20 cellular contexts compared by ENCODE assay signal in the genomic region with DNA sequence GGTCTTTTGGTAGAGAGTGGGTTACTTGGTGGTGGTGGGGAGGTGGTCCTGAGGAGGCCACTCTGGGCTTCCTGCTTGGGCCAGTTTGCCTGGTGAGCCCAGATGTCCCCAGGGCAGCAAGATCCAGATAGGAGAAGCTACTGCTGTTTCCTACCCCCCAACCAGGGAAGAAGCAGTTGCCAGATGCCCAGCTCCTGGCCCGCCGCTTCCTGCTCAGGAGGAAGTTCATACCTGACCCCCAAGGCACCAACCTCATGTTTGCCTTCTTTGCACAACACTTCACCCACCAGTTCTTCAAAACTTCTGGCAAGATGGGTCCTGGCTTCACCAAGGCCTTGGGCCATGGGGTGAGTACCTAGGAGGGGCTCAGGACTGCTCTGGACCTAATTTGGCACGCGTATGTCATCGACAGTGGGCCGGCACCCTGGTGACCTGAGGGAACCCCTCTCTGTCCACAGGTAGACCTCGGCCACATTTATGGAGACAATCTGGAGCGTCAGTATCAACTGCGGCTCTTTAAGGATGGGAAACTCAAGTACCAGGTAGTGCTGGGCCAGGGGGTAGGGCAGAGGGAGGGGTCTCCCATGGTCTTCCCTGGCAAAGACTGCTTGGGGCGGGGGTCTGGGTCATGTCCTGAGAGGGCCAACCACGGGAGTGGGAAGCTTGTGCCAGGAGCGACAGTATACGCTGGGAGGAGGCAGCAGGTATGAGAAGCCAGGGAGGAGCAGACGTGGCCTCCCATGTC. TPM values are rescaled to one million over a fixed set of nuclear protein-coding genes. Genes with fewer than 3 reads are reported as not detected.
DNase-seq lines count a peak whose midpoint lies in the region; ATAC-seq and TF ChIP-seq lines count a peak whose summit lies in the region.
"Had no signal": no experiment of that assay in that cellular context is flagged by ENCODE, and none has a peak within 500 bp of the region (broad histone marks: within the 10 kb centered on the region; RNA-seq: fewer than 3 reads in every experiment).

No MANE protein-coding gene starts in this region.

- no peak overlapping the region for H3K4me3 ChIP-seq in upper lobe of left lung
- H3K4me3 ChIP-seq: A549; BLaER1 treated with 17β-estradiol and CSF1 and Interleukin-3, amounts not matched to agents 10 nM and 100 nM had no signal

- peaks cover 0 to 8% (median 5%) of the 10 kb centered on the region in 4 donors for H3K9me3 ChIP-seq in upper lobe of left lung

- DNase-seq in activated CD8-positive, alpha-beta memory T cell treated with anti-CD3 and anti-CD28 coated beads, Interleukin-2, amount 50 U/mL, for 48 hours: peak; percentile 20
- DNase-seq in activated CD8-positive, alpha-beta memory T cell treated with anti-CD3 and anti-CD28 coated beads for 24 hours: no peak
- peak; percentile 64 for DNase-seq in chondrocyte (ENCODE audit: low spot score)
- peak; percentile 61 for DNase-seq in posterior vena cava (ENCODE audit: low spot score)
- DNase-seq in upper lobe of left lung: no peak
- no peak for DNase-seq in islet precursor cell
- no peak for DNase-seq in activated CD4-positive, alpha-beta memory T cell treated with anti-CD3 and anti-CD28 coated beads for 36 hours
- DNase-seq: AML-193; Caco-2; Calu3; CD4-positive, alpha-beta T cell; CD8-positive, alpha-beta T cell; DMS79 treated with DMSO at 0.1 percent for 48 hours; GF-D8 had no signal

- no peak for TF ChIP-seq EP300 in upper lobe of left lung (IDR thresholded peaks at IDR 0.05)

- CTCF ChIA-PET in activated CD4-positive, alpha-beta memory T cell treated with anti-CD3 and anti-CD28 coated beads for 36 hours (lab: Charles Lee): no interaction called here

- POLR2A ChIA-PET in activated CD4-positive, alpha-beta memory T cell treated with anti-CD3 and anti-CD28 coated beads for 36 hours (lab: Charles Lee): no interaction called here

- H3K4me1 ChIP-seq in upper lobe of left lung: peaks cover 0 to 6% (median 5%) of the 10 kb centered on the region in 4 donors
- H3K4me1 ChIP-seq: Caco-2 had no signal

- no peak overlapping the region for H3K27ac ChIP-seq in upper lobe of left lung
- H3K27ac ChIP-seq: 22Rv1; A549; BLaER1 treated with 17β-estradiol and CSF1 and Interleukin-3, amounts not matched to agents 10 nM and 100 nM; C4-2B had no signal

- no peaks in the 10 kb centered on the region for H3K36me3 Mint-ChIP-seq in chondrocyte (ENCODE audit: low read depth)
- H3K36me3 Mint-ChIP-seq in activated CD4-positive, alpha-beta memory T cell treated with anti-CD3 and anti-CD28 coated beads for 36 hours: no peaks in the 10 kb centered on the region
- H3K36me3 Mint-ChIP-seq: CD8-positive, alpha-beta T cell had no signal

- H3K27me3 Mint-ChIP-seq in chondrocyte (ENCODE audit: low read depth): peaks cover 2% of the 10 kb centered on the region
- H3K27me3 Mint-ChIP-seq in activated CD4-positive, alpha-beta memory T cell treated with anti-CD3 and anti-CD28 coated beads for 36 hours: peaks cover 5% of the 10 kb centered on the region
- H3K27me3 Mint-ChIP-seq: B cell had no signal

- no peaks in the 10 kb centered on the region for H3K27me3 ChIP-seq in upper lobe of left lung
- H3K27me3 ChIP-seq: BLaER1 treated with 17β-estradiol and CSF1 and Interleukin-3, amounts not matched to agents 10 nM and 100 nM had no signal

- H3K27ac Mint-ChIP-seq in chondrocyte (ENCODE audit: unreplicated experiment): no peak overlapping the region
- H3K27ac Mint-ChIP-seq in activated CD4-positive, alpha-beta memory T cell treated with anti-CD3 and anti-CD28 coated beads for 36 hours: no peak overlapping the region
- H3K27ac Mint-ChIP-seq: B cell; CD4-positive, alpha-beta T cell; CD8-positive, alpha-beta T cell had no signal

- WGBS in upper lobe of left lung, 2 donors: 94 to 95% methylated on average over 8 to 14 of the region's 14 CpGs

- no peak for ATAC-seq in upper lobe of left lung (ENCODE audit: low FRiP score in 2 of 2)
- ATAC-seq: A549; CD8-positive, alpha-beta T cell had no signal

- H3K9me3 Mint-ChIP-seq in chondrocyte (ENCODE audit: low read depth): no peaks in the 10 kb centered on the region
- peaks cover 16% of the 10 kb centered on the region for H3K9me3 Mint-ChIP-seq in activated CD4-positive, alpha-beta memory T cell treated with anti-CD3 and anti-CD28 coated beads for 36 hours

- no peak for TF ChIP-seq CTCF in chondrocyte (IDR thresholded peaks at IDR 0.05)
- TF ChIP-seq CTCF in upper lobe of left lung (IDR thresholded peaks at IDR 0.05): no peak

- TF ChIP-seq POLR2A in upper lobe of left lung (IDR thresholded peaks at IDR 0.05): no peak

- no peak overlapping the region for H3K4me3 Mint-ChIP-seq in chondrocyte (ENCODE audit: unreplicated experiment)
- H3K4me3 Mint-ChIP-seq in activated CD4-positive, alpha-beta memory T cell treated with anti-CD3 and anti-CD28 coated beads for 36 hours: no peak overlapping the region
- H3K4me3 Mint-ChIP-seq: B cell; CD4-positive, alpha-beta T cell; CD8-positive, alpha-beta T cell had no signal

- intact Hi-C loops in posterior vena cava (cut with DNase I): loop anchor here in 1 of 2 donors (2.0 kb wide), 1 partner anchor 67 kb away; no protein-coding TSS in a partner anchor
- intact Hi-C loops in activated CD4-positive, alpha-beta memory T cell treated with anti-CD3 and anti-CD28 coated beads for 36 hours (cut with micrococcal nuclease): no loop called here

- H3K36me3 ChIP-seq in upper lobe of left lung: no peaks in the 10 kb centered on the region

- H3K4me1 Mint-ChIP-seq in chondrocyte (ENCODE audit: low read depth): peaks cover 23% of the 10 kb centered on the region
- H3K4me1 Mint-ChIP-seq in activated CD4-positive, alpha-beta memory T cell treated with anti-CD3 and anti-CD28 coated beads for 36 hours (ENCODE audit: low read depth): no peaks in the 10 kb centered on the region

RNA-seq across cellular contexts. Expression of a gene that starts 10.6 kb away (rescaled TPM):
- 0.59 to 2.7 TPM (median 0.97 TPM) in 3 replicates for total RNA-seq in chondrocyte
- 10 to 100 TPM; 20.8 to 30.2 TPM for total RNA-seq in posterior vena cava
- 10 to 100 TPM in 2 of 6 donors, 1 to 10 TPM in 4; 5.0 to 21.4 (median 8.5) TPM for total RNA-seq in upper lobe of left lung
- under 1 TPM in 1 of 2 experiments, not detected in 1; 0.07 TPM for total RNA-seq in activated CD4-positive, alpha-beta memory T cell treated with anti-CD3 and anti-CD28 coated beads for 36 hours
- total RNA-seq: A172; CD8-positive, alpha-beta T cell had no signal

Comparison
In these comparisons a context has a peak if more than half of its experiments do, and no peak if none do; other contexts are left out.
1. DNase-seq: peak in activated CD8-positive, alpha-beta memory T cell treated with anti-CD3 and anti-CD28 coated beads, Interleukin-2, amount 50 U/mL, for 48 hours (single experiment), chondrocyte (single experiment) and posterior vena cava (single experiment); none in activated CD8-positive, alpha-beta memory T cell treated with anti-CD3 and anti-CD28 coated beads for 24 hours (single experiment), upper lobe of left lung (0 of 2), islet precursor cell (single experiment) and activated CD4-positive, alpha-beta memory T cell treated with anti-CD3 and anti-CD28 coated beads for 36 hours (single experiment).